Comparison of ENCODE assay signal across 8 cellular contexts in genomic region chr10:69639291-69640195, GRCh38. TPM values are rescaled to one million over a fixed set of nuclear protein-coding genes. Genes with fewer than 3 reads are reported as not detected.
DNase-seq lines count a peak whose midpoint lies in the region; ATAC-seq and TF ChIP-seq lines count a peak whose summit lies in the region.

No MANE protein-coding gene starts in this region.

- WGBS in suprapubic skin: 23% methylated on average over 7 of the region's 11 CpGs

- no peak for TF ChIP-seq EP300 in suprapubic skin (IDR thresholded peaks at IDR 0.05)

- TF ChIP-seq CTCF in C4-2B (conservative IDR thresholded peaks at IDR 0.05) (peak; percentile 95), foreskin keratinocyte (conservative IDR thresholded peaks at IDR 0.05) (peak; percentile 90), suprapubic skin (IDR thresholded peaks at IDR 0.05) (peak; percentile 60 to 88)

- ATAC-seq in foreskin keratinocyte (peak; percentile 44), HG02981 (IDR thresholded peaks at IDR 0.05; ENCODE audit: unreplicated experiment) (no peak)

- no peak for TF ChIP-seq POLR2A in suprapubic skin (IDR thresholded peaks at IDR 0.05)

- no peaks in the 10 kb centered on the region for H3K9me3 Mint-ChIP-seq in activated T-helper 2 cell treated with anti-CD3 and anti-CD28 coated beads, Interferon-gamma antibody, Interleukin-2, Interleukin-4, amounts not matched to agents 10 μg/mL and 5 μg/mL and 100 μg/mL, durations not matched to agents 14 hours and 24 hours and 36 hours

- H3K4me3 Mint-ChIP-seq in activated T-helper 2 cell treated with anti-CD3 and anti-CD28 coated beads, Interferon-gamma antibody, Interleukin-2, Interleukin-4, amounts not matched to agents 10 μg/mL and 5 μg/mL and 100 μg/mL, durations not matched to agents 14 hours and 24 hours and 36 hours (ENCODE audit: low read depth): no peak overlapping the region

- H3K27me3 ChIP-seq in foreskin keratinocyte (peaks cover 18% of the 10 kb centered on the region), suprapubic skin (peaks cover 3% of the 10 kb centered on the region)

- peaks cover 3% of the 10 kb centered on the region for H3K27me3 Mint-ChIP-seq in activated T-helper 2 cell treated with anti-CD3 and anti-CD28 coated beads, Interferon-gamma antibody, Interleukin-2, Interleukin-4, amounts not matched to agents 10 μg/mL and 5 μg/mL and 100 μg/mL, durations not matched to agents 14 hours and 24 hours and 36 hours (ENCODE audit: low read depth)

- no peaks in the 10 kb centered on the region for H3K9me3 ChIP-seq in suprapubic skin

- no peaks in the 10 kb centered on the region for H3K36me3 Mint-ChIP-seq in activated T-helper 2 cell treated with anti-CD3 and anti-CD28 coated beads, Interferon-gamma antibody, Interleukin-2, Interleukin-4, amounts not matched to agents 10 μg/mL and 5 μg/mL and 100 μg/mL, durations not matched to agents 14 hours and 24 hours and 36 hours (ENCODE audit: low read depth)

- H3K4me3 ChIP-seq in suprapubic skin: no peak overlapping the region

- H3K4me1 Mint-ChIP-seq in activated T-helper 2 cell treated with anti-CD3 and anti-CD28 coated beads, Interferon-gamma antibody, Interleukin-2, Interleukin-4, amounts not matched to agents 10 μg/mL and 5 μg/mL and 100 μg/mL, durations not matched to agents 14 hours and 24 hours and 36 hours (ENCODE audit: low read depth): no peaks in the 10 kb centered on the region

- H3K27ac ChIP-seq in C4-2B: no peak overlapping the region
- H3K27ac ChIP-seq in foreskin keratinocyte: no peak overlapping the region
- H3K27ac ChIP-seq in suprapubic skin: no peak overlapping the region

- H3K4me1 ChIP-seq in foreskin keratinocyte (peaks cover 9% of the 10 kb centered on the region), suprapubic skin (peaks cover 31% of the 10 kb centered on the region)

- H3K36me3 ChIP-seq in suprapubic skin: no peaks in the 10 kb centered on the region

- DNase-seq in HCEC 1CT (peak; percentile 30), RPMI8226 (peak; percentile 56), foreskin keratinocyte (peak in 1 of 2 donors; percentile 66), occipital lobe (lab: John Stamatoyannopoulos, UW) (peak; percentile 48), suprapubic skin (ENCODE audit: low spot score in 2 of 2) (peak; percentile 65 to 79)
- DNase-seq in activated T-helper 2 cell treated with anti-CD3 and anti-CD28 coated beads, Interferon-gamma antibody, Interleukin-2, Interleukin-4, amounts not matched to agents 10 μg/mL and 5 μg/mL and 100 μg/mL, durations not matched to agents 14 hours and 24 hours and 36 hours (ENCODE audit: low spot score): peak; percentile 55

- no peak overlapping the region for H3K27ac Mint-ChIP-seq in activated T-helper 2 cell treated with anti-CD3 and anti-CD28 coated beads, Interferon-gamma antibody, Interleukin-2, Interleukin-4, amounts not matched to agents 10 μg/mL and 5 μg/mL and 100 μg/mL, durations not matched to agents 14 hours and 24 hours and 36 hours

- intact Hi-C loops in activated T-helper 2 cell treated with anti-CD3 and anti-CD28 coated beads, Interferon-gamma antibody, Interleukin-2, Interleukin-4, amounts not matched to agents 10 μg/mL and 5 μg/mL and 100 μg/mL, durations not matched to agents 14 hours and 24 hours and 36 hours (cut with micrococcal nuclease): loop anchor here (1.0 kb wide), 1 partner anchor 124 kb away; no protein-coding TSS in a partner anchor

RNA-seq across cellular contexts. Expression of gene FAM241B, which starts 9.5 kb away (rescaled TPM):
- total RNA-seq in activated T-helper 2 cell treated with anti-CD3 and anti-CD28 coated beads, Interferon-gamma antibody, Interleukin-2, Interleukin-4, amounts not matched to agents 10 μg/mL and 5 μg/mL and 100 μg/mL, durations not matched to agents 14 hours and 24 hours and 36 hours: 9.3 and 12.1 TPM in 2 replicates
- 2.5 and 5.4 TPM in 2 replicates for total RNA-seq in foreskin keratinocyte
- 6.8 and 15.7 TPM in 2 replicates for polyA plus RNA-seq in foreskin keratinocyte
- 10.1 TPM for total RNA-seq in occipital lobe
- 1 to 10 TPM in 3 of 4 donors, under 1 TPM in 1; 0.49 to 4.3 (median 2.5) TPM for total RNA-seq in suprapubic skin
